ENCODE assay signal across 1 cellular context in genomic region chr9:33172256-33172678, GRCh38.
TF ChIP-seq lines count a peak whose summit lies in the region.

No MANE protein-coding gene starts in this region.

TF ChIP-seq in GM12878, 131 proteins besides CTCF, POLR2A, EP300 and RAD21:
- TF ChIP-seq CBFB (IDR thresholded peaks at IDR 0.05; ENCODE audit: low read depth) (no peak), RBBP5 (conservative IDR thresholded peaks at IDR 0.05) (no peak), MYB (IDR thresholded peaks at IDR 0.05; ENCODE audit: borderline replicate concordance, low read depth, low read length) (no peak), CHD4 (IDR thresholded peaks at IDR 0.05) (no peak), SREBF2 (IDR thresholded peaks at IDR 0.05; ENCODE audit: low read length) (no peak), WRNIP1 (IDR thresholded peaks at IDR 0.05; ENCODE audit: borderline replicate concordance, low read depth, low read length) (no peak), RFX5 (IDR thresholded peaks at IDR 0.05; ENCODE audit: low read depth, low read length) (no peak), TCF12 (IDR thresholded peaks at IDR 0.05; ENCODE audit: low read depth, low read length) (no peak), SIN3A (IDR thresholded peaks at IDR 0.05; ENCODE audit: low read depth, low read length) (no peak), CREM (IDR thresholded peaks at IDR 0.05; ENCODE audit: low read depth) (no peak), CHD2 (IDR thresholded peaks at IDR 0.05; ENCODE audit: borderline replicate concordance, low read depth, low read length) (no peak), NFXL1 (IDR thresholded peaks at IDR 0.05; ENCODE audit: borderline replicate concordance) (no peak)
- TF ChIP-seq, protein P1, sequence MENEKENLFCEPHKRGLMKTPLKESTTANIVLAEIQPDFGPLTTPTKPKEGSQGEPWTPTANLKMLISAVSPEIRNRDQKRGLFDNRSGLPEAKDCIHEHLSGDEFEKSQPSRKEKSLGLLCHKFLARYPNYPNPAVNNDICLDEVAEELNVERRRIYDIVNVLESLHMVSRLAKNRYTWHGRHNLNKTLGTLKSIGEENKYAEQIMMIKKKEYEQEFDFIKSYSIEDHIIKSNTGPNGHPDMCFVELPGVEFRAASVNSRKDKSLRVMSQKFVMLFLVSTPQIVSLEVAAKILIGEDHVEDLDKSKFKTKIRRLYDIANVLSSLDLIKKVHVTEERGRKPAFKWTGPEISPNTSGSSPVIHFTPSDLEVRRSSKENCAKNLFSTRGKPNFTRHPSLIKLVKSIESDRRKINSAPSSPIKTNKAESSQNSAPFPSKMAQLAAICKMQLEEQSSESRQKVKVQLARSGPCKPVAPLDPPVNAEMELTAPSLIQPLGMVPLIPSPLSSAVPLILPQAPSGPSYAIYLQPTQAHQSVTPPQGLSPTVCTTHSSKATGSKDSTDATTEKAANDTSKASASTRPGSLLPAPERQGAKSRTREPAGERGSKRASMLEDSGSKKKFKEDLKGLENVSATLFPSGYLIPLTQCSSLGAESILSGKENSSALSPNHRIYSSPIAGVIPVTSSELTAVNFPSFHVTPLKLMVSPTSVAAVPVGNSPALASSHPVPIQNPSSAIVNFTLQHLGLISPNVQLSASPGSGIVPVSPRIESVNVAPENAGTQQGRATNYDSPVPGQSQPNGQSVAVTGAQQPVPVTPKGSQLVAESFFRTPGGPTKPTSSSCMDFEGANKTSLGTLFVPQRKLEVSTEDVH (IDR thresholded peaks at IDR 0.05; ENCODE audit: low read depth, partially characterized antibody) = no peak
- TF ChIP-seq, protein P2, sequence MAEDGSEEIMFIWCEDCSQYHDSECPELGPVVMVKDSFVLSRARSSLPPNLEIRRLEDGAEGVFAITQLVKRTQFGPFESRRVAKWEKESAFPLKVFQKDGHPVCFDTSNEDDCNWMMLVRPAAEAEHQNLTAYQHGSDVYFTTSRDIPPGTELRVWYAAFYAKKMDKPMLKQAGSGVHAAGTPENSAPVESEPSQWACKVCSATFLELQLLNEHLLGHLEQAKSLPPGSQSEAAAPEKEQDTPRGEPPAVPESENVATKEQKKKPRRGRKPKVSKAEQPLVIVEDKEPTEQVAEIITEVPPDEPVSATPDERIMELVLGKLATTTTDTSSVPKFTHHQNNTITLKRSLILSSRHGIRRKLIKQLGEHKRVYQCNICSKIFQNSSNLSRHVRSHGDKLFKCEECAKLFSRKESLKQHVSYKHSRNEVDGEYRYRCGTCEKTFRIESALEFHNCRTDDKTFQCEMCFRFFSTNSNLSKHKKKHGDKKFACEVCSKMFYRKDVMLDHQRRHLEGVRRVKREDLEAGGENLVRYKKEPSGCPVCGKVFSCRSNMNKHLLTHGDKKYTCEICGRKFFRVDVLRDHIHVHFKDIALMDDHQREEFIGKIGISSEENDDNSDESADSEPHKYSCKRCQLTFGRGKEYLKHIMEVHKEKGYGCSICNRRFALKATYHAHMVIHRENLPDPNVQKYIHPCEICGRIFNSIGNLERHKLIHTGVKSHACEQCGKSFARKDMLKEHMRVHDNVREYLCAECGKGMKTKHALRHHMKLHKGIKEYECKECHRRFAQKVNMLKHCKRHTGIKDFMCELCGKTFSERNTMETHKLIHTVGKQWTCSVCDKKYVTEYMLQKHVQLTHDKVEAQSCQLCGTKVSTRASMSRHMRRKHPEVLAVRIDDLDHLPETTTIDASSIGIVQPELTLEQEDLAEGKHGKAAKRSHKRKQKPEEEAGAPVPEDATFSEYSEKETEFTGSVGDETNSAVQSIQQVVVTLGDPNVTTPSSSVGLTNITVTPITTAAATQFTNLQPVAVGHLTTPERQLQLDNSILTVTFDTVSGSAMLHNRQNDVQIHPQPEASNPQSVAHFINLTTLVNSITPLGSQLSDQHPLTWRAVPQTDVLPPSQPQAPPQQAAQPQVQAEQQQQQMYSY (CRISPR knock-in tag; IDR thresholded peaks at IDR 0.05) = no peak
- TF ChIP-seq, protein P3, sequence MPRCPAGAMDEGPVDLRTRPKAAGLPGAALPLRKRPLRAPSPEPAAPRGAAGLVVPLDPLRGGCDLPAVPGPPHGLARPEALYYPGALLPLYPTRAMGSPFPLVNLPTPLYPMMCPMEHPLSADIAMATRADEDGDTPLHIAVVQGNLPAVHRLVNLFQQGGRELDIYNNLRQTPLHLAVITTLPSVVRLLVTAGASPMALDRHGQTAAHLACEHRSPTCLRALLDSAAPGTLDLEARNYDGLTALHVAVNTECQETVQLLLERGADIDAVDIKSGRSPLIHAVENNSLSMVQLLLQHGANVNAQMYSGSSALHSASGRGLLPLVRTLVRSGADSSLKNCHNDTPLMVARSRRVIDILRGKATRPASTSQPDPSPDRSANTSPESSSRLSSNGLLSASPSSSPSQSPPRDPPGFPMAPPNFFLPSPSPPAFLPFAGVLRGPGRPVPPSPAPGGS (IDR thresholded peaks at IDR 0.05; ENCODE audit: borderline replicate concordance, insufficient read depth, low read depth, low read length, poor library complexity, severe bottlenecking) = no peak
